In the genomic region with DNA sequence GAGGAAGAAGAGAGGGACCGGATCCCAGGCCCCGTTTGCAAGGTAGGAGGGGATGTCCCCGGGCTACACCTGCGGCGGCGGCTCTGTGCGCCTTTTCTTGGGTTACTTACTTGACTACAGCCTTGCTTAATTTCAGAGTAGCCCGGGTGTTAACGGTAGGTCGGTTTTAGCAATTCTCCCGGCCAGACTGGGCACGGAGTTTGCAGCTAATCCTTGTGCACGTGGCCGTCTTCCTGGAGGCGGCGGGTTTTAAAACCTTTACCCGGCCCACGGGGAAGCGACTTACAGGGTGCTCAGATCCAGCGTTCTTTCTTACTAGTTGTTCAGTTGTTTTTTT, we compare ENCODE assay signal across 1 cellular context.
TF ChIP-seq lines count a peak whose summit lies in the region.

No MANE protein-coding gene starts in this region.

TF ChIP-seq in K562, 482 proteins besides CTCF, POLR2A, EP300 and RAD21 (continued from another document):
- TF ChIP-seq NR2C2 (CRISPR knock-in tag; IDR thresholded peaks at IDR 0.05) (no peak), NR2C2 (tag; IDR thresholded peaks at IDR 0.05) (0 out of 2 replicates have a peak, but pooled peaks have one; percentile 8), ZNF121 (CRISPR knock-in tag; conservative IDR thresholded peaks at IDR 0.05) (no peak), SIN3A (IDR thresholded peaks at IDR 0.05; ENCODE audit: borderline replicate concordance in 2 of 2, control insufficient read depth in 1 of 2, low read depth in 2 of 2, low read length in 2 of 2) (no peak), TBL1XR1 (IDR thresholded peaks at IDR 0.05; ENCODE audit: low read length in 2 of 2) (no peak), ZNF584 (CRISPR knock-in tag; IDR thresholded peaks at IDR 0.05; ENCODE audit: low read depth) (no peak), CREB1 (IDR thresholded peaks at IDR 0.05) (no peak), CREB1 (CRISPR knock-in tag; IDR thresholded peaks at IDR 0.05) (no peak), POU5F1 (IDR thresholded peaks at IDR 0.05; ENCODE audit: borderline replicate concordance, low read depth, low read length, partially characterized antibody) (no peak), POLR3A (IDR thresholded peaks at IDR 0.05; ENCODE audit: borderline replicate concordance, extremely low read depth, insufficient read depth, insufficient read length) (no peak), POLR2G (IDR thresholded peaks at IDR 0.05; ENCODE audit: low read depth, low read length) (no peak), ZNF830 (CRISPR knock-in tag; IDR thresholded peaks at IDR 0.05) (no peak), LARP7 (IDR thresholded peaks at IDR 0.05) (no peak; the same call in 1 of the 2 replicates), MECOM (CRISPR knock-in tag; IDR thresholded peaks at IDR 0.05) (no peak), ZNF134 (CRISPR knock-in tag; conservative IDR thresholded peaks at IDR 0.05) (no peak), MTF1 (CRISPR knock-in tag; IDR thresholded peaks at IDR 0.05; ENCODE audit: borderline replicate concordance) (no peak), ZFP36 (IDR thresholded peaks at IDR 0.05; ENCODE audit: low read depth, low read length, partially characterized antibody) (peak; percentile 4), HIVEP1 (CRISPR knock-in tag; IDR thresholded peaks at IDR 0.05) (no peak), CHD1 (IDR thresholded peaks at IDR 0.05; ENCODE audit: low read length) (peak; percentile 77), MEIS2 (IDR thresholded peaks at IDR 0.05; ENCODE audit: partially characterized antibody) (no peak), SP1 (CRISPR knock-in tag; IDR thresholded peaks at IDR 0.05) (no peak), STAT5A (IDR thresholded peaks at IDR 0.05; ENCODE audit: borderline replicate concordance, low read length) (no peak), ZNF274 (IDR thresholded peaks at IDR 0.05; ENCODE audit: borderline replicate concordance, low read depth, low read length) (no peak)
- TF ChIP-seq, protein P1, sequence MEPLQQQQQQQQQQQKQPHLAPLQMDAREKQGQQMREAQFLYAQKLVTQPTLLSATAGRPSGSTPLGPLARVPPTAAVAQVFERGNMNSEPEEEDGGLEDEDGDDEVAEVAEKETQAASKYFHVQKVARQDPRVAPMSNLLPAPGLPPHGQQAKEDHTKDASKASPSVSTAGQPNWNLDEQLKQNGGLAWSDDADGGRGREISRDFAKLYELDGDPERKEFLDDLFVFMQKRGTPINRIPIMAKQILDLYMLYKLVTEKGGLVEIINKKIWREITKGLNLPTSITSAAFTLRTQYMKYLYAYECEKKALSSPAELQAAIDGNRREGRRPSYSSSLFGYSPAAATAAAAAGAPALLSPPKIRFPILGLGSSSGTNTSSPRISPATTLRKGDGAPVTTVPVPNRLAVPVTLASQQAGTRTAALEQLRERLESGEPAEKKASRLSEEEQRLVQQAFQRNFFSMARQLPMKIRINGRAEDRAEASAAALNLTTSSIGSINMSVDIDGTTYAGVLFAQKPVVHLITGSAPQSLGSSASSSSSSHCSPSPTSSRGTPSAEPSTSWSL (CRISPR knock-in tag; IDR thresholded peaks at IDR 0.05; ENCODE audit: borderline replicate concordance), result peak; percentile 33; the same call in 1 of the 2 replicates
- TF ChIP-seq, protein P2, sequence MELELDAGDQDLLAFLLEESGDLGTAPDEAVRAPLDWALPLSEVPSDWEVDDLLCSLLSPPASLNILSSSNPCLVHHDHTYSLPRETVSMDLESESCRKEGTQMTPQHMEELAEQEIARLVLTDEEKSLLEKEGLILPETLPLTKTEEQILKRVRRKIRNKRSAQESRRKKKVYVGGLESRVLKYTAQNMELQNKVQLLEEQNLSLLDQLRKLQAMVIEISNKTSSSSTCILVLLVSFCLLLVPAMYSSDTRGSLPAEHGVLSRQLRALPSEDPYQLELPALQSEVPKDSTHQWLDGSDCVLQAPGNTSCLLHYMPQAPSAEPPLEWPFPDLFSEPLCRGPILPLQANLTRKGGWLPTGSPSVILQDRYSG (tag; conservative IDR thresholded peaks at IDR 0.05; ENCODE audit: low read depth), result no peak
- TF ChIP-seq, protein P3, sequence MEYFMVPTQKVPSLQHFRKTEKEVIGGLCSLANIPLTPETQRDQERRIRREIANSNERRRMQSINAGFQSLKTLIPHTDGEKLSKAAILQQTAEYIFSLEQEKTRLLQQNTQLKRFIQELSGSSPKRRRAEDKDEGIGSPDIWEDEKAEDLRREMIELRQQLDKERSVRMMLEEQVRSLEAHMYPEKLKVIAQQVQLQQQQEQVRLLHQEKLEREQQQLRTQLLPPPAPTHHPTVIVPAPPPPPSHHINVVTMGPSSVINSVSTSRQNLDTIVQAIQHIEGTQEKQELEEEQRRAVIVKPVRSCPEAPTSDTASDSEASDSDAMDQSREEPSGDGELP (CRISPR knock-in tag; IDR thresholded peaks at IDR 0.05; ENCODE audit: borderline replicate concordance), result no peak
